12 cellular contexts compared by ENCODE assay signal in genomic region chrX:137032378-137032694, GRCh38. TPM values are rescaled to one million over a fixed set of nuclear protein-coding genes. Genes with fewer than 3 reads are reported as not detected.
A peak's percentile ranks its signal among the peaks of the same experiment; 100 is the strongest.
DNase-seq lines count a peak whose midpoint lies in the region; ATAC-seq, FAIRE-seq and TF ChIP-seq lines count a peak whose summit lies in the region.
"Had no signal": no experiment of that assay in that cellular context is flagged by ENCODE, and none has a peak within 500 bp of the region (broad histone marks: within the 10 kb centered on the region; RNA-seq: fewer than 3 reads in every experiment).

No MANE protein-coding gene starts in this region.

- H3K27ac ChIP-seq in DND-41 (ENCODE audit: low read length) (peak overlapping the region; percentile 5; the same call in 1 of the 2 replicates), HEK293 (ENCODE audit: extremely low read depth, low read depth, low read length) (no peak overlapping the region), neural progenitor cell (no peak overlapping the region)

- H3K4me3 ChIP-seq in DND-41 (ENCODE audit: low read depth in 1 of 2, low read length in 2 of 2): peak overlapping the region; percentile 23 to 64; a peak in 3 of 4 replicates
- H3K4me3 ChIP-seq in HEK293 (ENCODE audit: low read depth, low read length): peak overlapping the region; percentile 29
- peak overlapping the region; percentile 28 for H3K4me3 ChIP-seq in bronchial epithelial cell (ENCODE audit: low read depth, low read length)
- H3K4me3 ChIP-seq in neural progenitor cell: peak overlapping the region; percentile 47

- H3K27me3 Mint-ChIP-seq in neural progenitor cell (ENCODE audit: insufficient read depth, low read depth): peaks cover 34% of the 10 kb centered on the region
- peaks cover 64% of the 10 kb centered on the region for H3K27me3 Mint-ChIP-seq in activated CD4-positive, alpha-beta T cell treated with anti-CD3 and anti-CD28 coated beads, Interleukin-2, amount 10 ng/mL, durations not matched to agents 7 days and 5 days

- CTCF ChIA-PET in HEK293 (lab: Yijun Ruan, JAX): no interaction called here
- CTCF ChIA-PET in activated CD4-positive, alpha-beta T cell treated with anti-CD3 and anti-CD28 coated beads, Interleukin-2, amount 10 ng/mL, durations not matched to agents 7 days and 5 days (lab: Charles Lee): interaction anchor here (3.2 kb wide), 1 partner anchor 19 kb away, joined by 17 read pairs; no protein-coding TSS in a partner anchor

- TF ChIP-seq CTCF in DND-41 (IDR thresholded peaks at IDR 0.05; ENCODE audit: borderline replicate concordance, extremely low read depth, low read length, poor library complexity, severe bottlenecking): no peak
- TF ChIP-seq CTCF in HEK293 (tag by site-specific recombination; IDR thresholded peaks at IDR 0.05): no peak
- no peak for TF ChIP-seq CTCF in bronchial epithelial cell (IDR thresholded peaks at IDR 0.05; ENCODE audit: insufficient read depth, low read length, severe bottlenecking)
- TF ChIP-seq CTCF in neural progenitor cell (IDR thresholded peaks at IDR 0.05): no peak

- peak; percentile 55; the same call in 2 of the 3 replicates for ATAC-seq in DND-41 (ENCODE audit: insufficient read depth, low read depth)

- H3K36me3 ChIP-seq in DND-41 (ENCODE audit: insufficient read depth, low read length) (no peaks in the 10 kb centered on the region), HEK293 (ENCODE audit: control insufficient read depth in 2 of 2, insufficient read depth in 1 of 2, low read length in 2 of 2) (no peaks in the 10 kb centered on the region), bronchial epithelial cell (ENCODE audit: control insufficient read depth, insufficient read depth, low read length) (no peaks in the 10 kb centered on the region), neural progenitor cell (no peaks in the 10 kb centered on the region)

- H3F3A ChIP-seq in neural progenitor cell (ENCODE audit: low read depth): no peaks in the 10 kb centered on the region

- peaks cover 6% of the 10 kb centered on the region for H3K4me1 Mint-ChIP-seq in neural progenitor cell
- H3K4me1 Mint-ChIP-seq in activated CD4-positive, alpha-beta T cell treated with anti-CD3 and anti-CD28 coated beads, Interleukin-2, amount 10 ng/mL, durations not matched to agents 7 days and 5 days: peaks cover 8% of the 10 kb centered on the region
- H3K4me1 Mint-ChIP-seq: brain had no signal

- no peaks in the 10 kb centered on the region for H4K20me1 ChIP-seq in DND-41 (ENCODE audit: insufficient read depth, low read length)
- H4K20me1 ChIP-seq in neural progenitor cell (ENCODE audit: low read depth): peaks cover 4% of the 10 kb centered on the region

- DNase-seq in DND-41 (no peak), bronchial epithelial cell (ENCODE audit: low read depth) (no peak), neural progenitor cell (ENCODE audit: low spot score) (no peak), cerebellum (ENCODE audit: low spot score) (no peak), NOMO-1 (lab: John Stamatoyannopoulos, UW; ENCODE audit: unreplicated experiment in 2 of 2) (no peak), T-helper 2 cell (no peak)
- DNase-seq in activated CD4-positive, alpha-beta T cell treated with anti-CD3 and anti-CD28 coated beads, Interleukin-2, amount 10 ng/mL, durations not matched to agents 7 days and 5 days: no peak
- DNase-seq: NK-92 treated with Interleukin-12 subunit alpha and Interleukin-12 subunit beta, amount 100 ng/mL, for 24 hours had no signal

- H3K36me3 Mint-ChIP-seq in neural progenitor cell: no peaks in the 10 kb centered on the region
- no peaks in the 10 kb centered on the region for H3K36me3 Mint-ChIP-seq in activated CD4-positive, alpha-beta T cell treated with anti-CD3 and anti-CD28 coated beads, Interleukin-2, amount 10 ng/mL, durations not matched to agents 7 days and 5 days (ENCODE audit: low read depth)
- H3K36me3 Mint-ChIP-seq: brain had no signal

- H3K79me2 ChIP-seq in DND-41 (ENCODE audit: insufficient read depth, low read length) (no peaks in the 10 kb centered on the region), neural progenitor cell (ENCODE audit: low read depth) (no peaks in the 10 kb centered on the region)

- H3K27me3 ChIP-seq in DND-41 (ENCODE audit: insufficient read depth, low read length, poor library complexity): peaks cover 23% of the 10 kb centered on the region
- peaks cover 28% of the 10 kb centered on the region for H3K27me3 ChIP-seq in bronchial epithelial cell (ENCODE audit: control insufficient read depth, insufficient read depth, low read length)
- H3K27me3 ChIP-seq in neural progenitor cell: peaks cover 100% of the 10 kb centered on the region

- H3K9me3 ChIP-seq in DND-41 (ENCODE audit: insufficient read depth, low read length, severe bottlenecking) (no peaks in the 10 kb centered on the region), HEK293 (ENCODE audit: control insufficient read depth, insufficient read depth, low read depth, low read length) (no peaks in the 10 kb centered on the region), neural progenitor cell (ENCODE audit: low read depth) (no peaks in the 10 kb centered on the region)

- no peak overlapping the region for H3K27ac Mint-ChIP-seq in neural progenitor cell
- H3K27ac Mint-ChIP-seq in activated CD4-positive, alpha-beta T cell treated with anti-CD3 and anti-CD28 coated beads, Interleukin-2, amount 10 ng/mL, durations not matched to agents 7 days and 5 days: no peak overlapping the region
- H3K27ac Mint-ChIP-seq: activated CD4-positive, alpha-beta memory T cell treated with anti-CD3 and anti-CD28 coated beads, Interleukin-2, amount 10 ng/mL, durations not matched to agents 7 days and 5 days; brain had no signal

- H3K9ac ChIP-seq in DND-41 (ENCODE audit: low read depth, low read length) (peak overlapping the region; percentile 43), neural progenitor cell (no peak overlapping the region)

- H3K4me3 Mint-ChIP-seq in neural progenitor cell: no peak overlapping the region
- no peak overlapping the region for H3K4me3 Mint-ChIP-seq in activated CD4-positive, alpha-beta T cell treated with anti-CD3 and anti-CD28 coated beads, Interleukin-2, amount 10 ng/mL, durations not matched to agents 7 days and 5 days
- H3K4me3 Mint-ChIP-seq: activated CD4-positive, alpha-beta memory T cell treated with anti-CD3 and anti-CD28 coated beads, Interleukin-2, amount 10 ng/mL, durations not matched to agents 7 days and 5 days; brain had no signal

- H3K9me3 Mint-ChIP-seq in neural progenitor cell: peaks cover 11% of the 10 kb centered on the region
- H3K9me3 Mint-ChIP-seq in activated CD4-positive, alpha-beta T cell treated with anti-CD3 and anti-CD28 coated beads, Interleukin-2, amount 10 ng/mL, durations not matched to agents 7 days and 5 days: no peaks in the 10 kb centered on the region
- H3K9me3 Mint-ChIP-seq: activated CD4-positive, alpha-beta memory T cell treated with anti-CD3 and anti-CD28 coated beads, Interleukin-2, amount 10 ng/mL, durations not matched to agents 7 days and 5 days had no signal

- H3K4me1 ChIP-seq in DND-41 (ENCODE audit: insufficient read depth, low read length) (peaks cover 18% of the 10 kb centered on the region), HEK293 (ENCODE audit: control insufficient read depth, insufficient read depth, low read length) (peaks cover 2% of the 10 kb centered on the region), neural progenitor cell (no peaks in the 10 kb centered on the region)

- peak overlapping the region; percentile 100 for H3K4me2 ChIP-seq in DND-41 (ENCODE audit: insufficient read depth, low read length)
- H3K4me2 ChIP-seq in neural progenitor cell: peak overlapping the region; percentile 74

- H2AFZ ChIP-seq in DND-41 (ENCODE audit: low read depth, low read length) (peak overlapping the region; percentile 84), neural progenitor cell (replicated peaks) (no peak overlapping the region)

- POLR2A ChIA-PET in HEK293 (lab: Yijun Ruan, JAX): no interaction called here
- POLR2A ChIA-PET in activated CD4-positive, alpha-beta T cell treated with anti-CD3 and anti-CD28 coated beads, Interleukin-2, amount 10 ng/mL, durations not matched to agents 7 days and 5 days (lab: Charles Lee): no interaction called here

- no peak for FAIRE-seq in bronchial epithelial cell (lab: Jason Lieb, UNC)

TF ChIP-seq in HEK293, 187 proteins besides CTCF, POLR2A, EP300 and RAD21 (continues in another document):
- TF ChIP-seq ZNF777 (tag by site-specific recombination; IDR thresholded peaks at IDR 0.05; ENCODE audit: borderline replicate concordance) (no peak; the same call in none of the 2 replicates), ZNF341 (tag by site-specific recombination; IDR thresholded peaks at IDR 0.05; ENCODE audit: low read depth) (no peak), SCRT2 (tag by site-specific recombination; IDR thresholded peaks at IDR 0.05) (peak; percentile 30; the same call in 1 of the 2 replicates), ZSCAN16 (tag by site-specific recombination; IDR thresholded peaks at IDR 0.05) (no peak), ZNF530 (tag by site-specific recombination; IDR thresholded peaks at IDR 0.05; ENCODE audit: low read depth) (no peak), ZNF76 (tag by site-specific recombination; IDR thresholded peaks at IDR 0.05; ENCODE audit: borderline replicate concordance, low read depth) (0 out of 2 replicates have a peak, but pooled peaks have one; percentile 9), ZNF391 (tag by site-specific recombination; IDR thresholded peaks at IDR 0.05; ENCODE audit: borderline replicate concordance, low read depth) (no peak), ZNF223 (tag by site-specific recombination; IDR thresholded peaks at IDR 0.05) (no peak), ZBTB44 (tag by site-specific recombination; IDR thresholded peaks at IDR 0.05) (no peak), ZFP3 (tag by site-specific recombination; IDR thresholded peaks at IDR 0.05; ENCODE audit: low read depth) (no peak), ZNF596 (tag by site-specific recombination; IDR thresholded peaks at IDR 0.05) (peak; percentile 22; the same call in 1 of the 2 replicates), ZNF184 (tag by site-specific recombination; IDR thresholded peaks at IDR 0.05) (no peak)

RNA-seq across cellular contexts. Expression of gene GPR101, which starts 1.5 kb away (rescaled TPM):
- total RNA-seq in bronchial epithelial cell (not detected in 2 replicates), neural progenitor cell (ENCODE audit: low replicate concordance) (not detected in 2 replicates), cerebellum (0.54 TPM)
- not detected for total RNA-seq in activated CD4-positive, alpha-beta T cell treated with anti-CD3 and anti-CD28 coated beads, Interleukin-2, amount 10 ng/mL, durations not matched to agents 7 days and 5 days
- total RNA-seq: activated CD4-positive, alpha-beta memory T cell treated with anti-CD3 and anti-CD28 coated beads, Interleukin-2, amount 10 ng/mL, durations not matched to agents 7 days and 5 days; Daoy had no signal
